ENCODE assay signal across 8 cellular contexts in genomic region chr13:32587014-32587773, GRCh38. TPM values are rescaled to one million over a fixed set of nuclear protein-coding genes. Genes with fewer than 3 reads are reported as not detected.
A peak's percentile ranks its signal among the peaks of the same experiment; 100 is the strongest.
DNase-seq lines count a peak whose midpoint lies in the region; ATAC-seq and TF ChIP-seq lines count a peak whose summit lies in the region.

No MANE protein-coding gene starts in this region.

- no peaks in the 10 kb centered on the region for H3K9me3 ChIP-seq in mucosa of descending colon

- DNase-seq in AG04449 (ENCODE audit: low read depth, low spot score) (no peak), NCI-H774 (lab: John Stamatoyannopoulos, UW) (peak; percentile 4), epithelial cell of prostate (ENCODE audit: low read depth, low spot score) (no peak), mucosa of descending colon (peak; percentile 73 to 80 (median 79))
- peak; percentile 76 for DNase-seq in activated CD8-positive, alpha-beta memory T cell treated with anti-CD3 and anti-CD28 coated beads, Interleukin-2, amount 50 U/mL, for 48 hours
- peak; percentile 42 for DNase-seq in stimulated activated CD8-positive, alpha-beta memory T cell treated with anti-CD3 and anti-CD28 coated beads, Interleukin-4, amount 100 ng/mL, for 24 hours (ENCODE audit: low read depth)

- H3K4me1 ChIP-seq in mucosa of descending colon (ENCODE audit: low read depth): peaks cover 9% of the 10 kb centered on the region

- peak; percentile 21 for ATAC-seq in GM18520 (IDR thresholded peaks at IDR 0.05; ENCODE audit: unreplicated experiment)
- ATAC-seq in HG03095 (IDR thresholded peaks at IDR 0.05; ENCODE audit: unreplicated experiment): peak; percentile 35
- peak; percentile 33 for ATAC-seq in mucosa of descending colon

- intact Hi-C loops in mucosa of descending colon (cut with DNase I, micrococcal nuclease): loop anchor here in 1 of 2 donors (5.0 kb wide), 1 partner anchor 50 kb away; no protein-coding TSS in a partner anchor

- POLR2A ChIA-PET in AG04449 (lab: Yijun Ruan, JAX): interaction anchor here (0.9 to 1.2 kb wide), 3 partner anchors 324 to 955 kb away, joined by 3 to 4 read pairs (median 3); no protein-coding TSS in a partner anchor

- CTCF ChIA-PET in AG04449 (lab: Yijun Ruan, JAX): interaction anchor here (0.8 to 3.4 kb wide), 19 partner anchors 14 to 1137 kb away, joined by 3 to 50 read pairs (median 6); no protein-coding TSS in a partner anchor

- TF ChIP-seq CTCF in AG04449 (IDR thresholded peaks at IDR 0.05; ENCODE audit: insufficient read depth, low read length, missing control alignments): no peak
- TF ChIP-seq CTCF in mucosa of descending colon (IDR thresholded peaks at IDR 0.05): no peak

- peak overlapping the region; percentile 83 for H3K27ac ChIP-seq in epithelial cell of prostate

- no peaks in the 10 kb centered on the region for H3K36me3 ChIP-seq in mucosa of descending colon (ENCODE audit: low read depth)

- H3K4me3 ChIP-seq in AG04449 (ENCODE audit: low read depth, low read length): peak overlapping the region; percentile 85
- peak overlapping the region; percentile 74 for H3K4me3 ChIP-seq in mucosa of descending colon

RNA-seq across cellular contexts. Expression of gene PDS5B, which starts 0.9 kb away (rescaled TPM):
- 10 to 100 TPM; 25.2 to 66.7 (median 27.5) TPM for total RNA-seq in mucosa of descending colon

RNA-seq across cellular contexts. Expression of gene N4BP2L2, which starts 48.6 kb away (rescaled TPM):
- 100 to 1,000 TPM in 2 of 3 donors, 10 to 100 TPM in 1; 89.1 to 160 (median 120) TPM for total RNA-seq in mucosa of descending colon

Comparison
In these comparisons a context has a peak if more than half of its experiments do, and no peak if none do; other contexts are left out.
1. DNase-seq: peak in NCI-H774 (single experiment), activated CD8-positive, alpha-beta memory T cell treated with anti-CD3 and anti-CD28 coated beads, Interleukin-2, amount 50 U/mL, for 48 hours (single experiment), mucosa of descending colon (3 of 3) and stimulated activated CD8-positive, alpha-beta memory T cell treated with anti-CD3 and anti-CD28 coated beads, Interleukin-4, amount 100 ng/mL, for 24 hours (single experiment); none in AG04449 (single experiment) and epithelial cell of prostate (single experiment).
2. Peak in every context shown above with its lines, with median percentiles within 50 percentile points of each other: ATAC-seq.